17 cellular contexts compared by ENCODE assay signal in the genomic region with DNA sequence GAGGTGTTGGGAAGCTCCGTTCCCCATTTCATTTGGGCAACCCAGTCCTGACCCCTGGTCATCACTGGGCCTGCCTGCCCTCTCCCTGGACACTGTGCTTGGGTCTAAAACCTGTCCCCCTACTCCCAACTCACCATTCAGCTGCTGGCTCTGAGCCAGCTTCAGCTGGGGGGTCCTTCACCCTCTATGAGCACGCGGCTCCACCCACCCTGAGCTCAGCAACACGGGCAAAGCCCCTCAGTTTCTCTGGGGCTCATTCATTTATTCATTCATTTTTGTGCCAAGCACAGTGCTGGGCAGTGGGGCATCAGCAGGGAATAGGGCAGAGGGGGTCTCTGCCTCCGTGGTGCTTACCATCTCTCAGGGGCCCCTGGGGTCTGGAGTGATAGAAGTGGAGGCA.
"Had no signal": no experiment of that assay in that cellular context is flagged by ENCODE, and none has a peak within 500 bp of the region (broad histone marks: within the 10 kb centered on the region; RNA-seq: fewer than 3 reads in every experiment).

No MANE protein-coding gene starts in this region.

- H3K4me1 Mint-ChIP-seq: activated naive CD8-positive, alpha-beta T cell treated with anti-CD3 and anti-CD28 coated beads, Interleukin-2, amount 50 U/mL, for 24 hours; activated T-helper 17 cell treated with anti-CD3 and anti-CD28 coated beads, Interleukin-2, amount 50 U/mL, for 72 hours had no signal

- H3K36me3 ChIP-seq: upper lobe of right lung had no signal

- H3K4me1 ChIP-seq: upper lobe of right lung had no signal

- ATAC-seq: activated CD8-positive, alpha-beta T cell treated with anti-CD3 and anti-CD28 coated beads, Interleukin-2, amount 10 ng/mL, durations not matched to agents 7 days and 5 days; activated naive CD8-positive, alpha-beta T cell treated with anti-CD3 and anti-CD28 coated beads, Interleukin-2, amount 50 U/mL, for 24 hours; activated T-helper 17 cell treated with anti-CD3 and anti-CD28 coated beads, Interleukin-2, amount 50 U/mL, for 72 hours; effector memory CD8-positive, alpha-beta T cell; naive thymus-derived CD4-positive, alpha-beta T cell; right cardiac atrium had no signal

- H3K4me3 Mint-ChIP-seq: activated CD8-positive, alpha-beta T cell treated with anti-CD3 and anti-CD28 coated beads, Interleukin-2, amount 10 ng/mL, durations not matched to agents 7 days and 5 days; activated naive CD4-positive, alpha-beta T cell treated with anti-CD3 and anti-CD28 coated beads for 36 hours; activated naive CD8-positive, alpha-beta T cell treated with anti-CD3 and anti-CD28 coated beads, Interleukin-2, amount 50 U/mL, for 24 hours; activated T-helper 17 cell treated with anti-CD3 and anti-CD28 coated beads, Interleukin-2, amount 50 U/mL, for 72 hours; dendritic cell treated with granulocyte-macrophage colony-stimulating factor and Interleukin-4, amounts not matched to agents 40 ng/mL and 50 ng/mL, for 4 days; effector memory CD8-positive, alpha-beta T cell; naive thymus-derived CD4-positive, alpha-beta T cell; stimulated activated naive CD8-positive, alpha-beta T cell treated with anti-CD3 and anti-CD28 coated beads, Interleukin-15, Interleukin-2, amounts not matched to agents 100 ng/mL and 50 ng/mL, for 24 hours had no signal

- H3K9me3 ChIP-seq: upper lobe of right lung had no signal

- H3K9me3 Mint-ChIP-seq: activated naive CD4-positive, alpha-beta T cell treated with anti-CD3 and anti-CD28 coated beads for 36 hours; activated naive CD8-positive, alpha-beta T cell treated with anti-CD3 and anti-CD28 coated beads, Interleukin-2, amount 50 U/mL, for 24 hours; activated T-helper 17 cell treated with anti-CD3 and anti-CD28 coated beads, Interleukin-2, amount 50 U/mL, for 72 hours; dendritic cell treated with granulocyte-macrophage colony-stimulating factor and Interleukin-4, amounts not matched to agents 40 ng/mL and 50 ng/mL, for 4 days; effector memory CD8-positive, alpha-beta T cell; stimulated activated naive CD8-positive, alpha-beta T cell treated with anti-CD3 and anti-CD28 coated beads, Interleukin-15, Interleukin-2, amounts not matched to agents 100 ng/mL and 50 ng/mL, for 24 hours had no signal

- H3K27ac Mint-ChIP-seq: activated CD8-positive, alpha-beta T cell treated with anti-CD3 and anti-CD28 coated beads, Interleukin-2, amount 10 ng/mL, durations not matched to agents 7 days and 5 days; activated naive CD4-positive, alpha-beta T cell treated with anti-CD3 and anti-CD28 coated beads for 36 hours; activated naive CD8-positive, alpha-beta T cell treated with anti-CD3 and anti-CD28 coated beads, Interleukin-2, amount 50 U/mL, for 24 hours; activated T-helper 17 cell treated with anti-CD3 and anti-CD28 coated beads, Interleukin-2, amount 50 U/mL, for 72 hours; dendritic cell treated with granulocyte-macrophage colony-stimulating factor and Interleukin-4, amounts not matched to agents 40 ng/mL and 50 ng/mL, for 4 days; effector memory CD8-positive, alpha-beta T cell; naive thymus-derived CD4-positive, alpha-beta T cell; progenitor cell of endocrine pancreas; stimulated activated naive CD8-positive, alpha-beta T cell treated with anti-CD3 and anti-CD28 coated beads, Interleukin-15, Interleukin-2, amounts not matched to agents 100 ng/mL and 50 ng/mL, for 24 hours had no signal

- H3K4me3 ChIP-seq: upper lobe of right lung had no signal

- DNase-seq: activated CD4-positive, alpha-beta T cell treated with anti-CD3 and anti-CD28 coated beads for 48 hours; activated naive CD4-positive, alpha-beta T cell treated with anti-CD3 and anti-CD28 coated beads for 36 hours; activated naive CD8-positive, alpha-beta T cell treated with anti-CD3 and anti-CD28 coated beads, Interleukin-2, amount 50 U/mL, for 24 hours; activated T-cell treated with anti-CD3 and anti-CD28 coated beads for 4 hours; aorta; effector memory CD8-positive, alpha-beta T cell; naive thymus-derived CD4-positive, alpha-beta T cell; nucleus accumbens; right cardiac atrium; small intestine; T-helper 2 cell; upper lobe of right lung had no signal

- H3K27ac ChIP-seq: upper lobe of right lung had no signal
